Comparison of ENCODE assay signal across 21 cellular contexts in the genomic region with DNA sequence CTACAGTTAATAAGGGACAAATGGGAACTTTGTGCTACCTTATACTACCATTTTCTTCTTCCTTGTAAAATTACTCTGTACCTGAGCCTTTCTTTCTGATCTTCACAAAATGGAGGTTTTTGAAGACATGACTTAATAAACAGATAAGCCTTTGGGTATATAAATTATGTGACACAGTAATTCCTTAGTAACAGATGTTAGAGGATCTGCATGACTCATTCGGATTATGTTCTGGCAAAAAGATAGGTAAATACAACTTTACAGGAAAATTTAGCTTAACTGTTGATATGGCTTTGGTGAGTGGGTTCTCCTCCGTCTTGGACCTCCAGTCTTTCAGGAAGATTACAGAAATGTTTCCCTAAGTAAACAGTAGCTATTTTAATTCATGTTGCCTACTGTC.
DNase-seq lines count a peak whose midpoint lies in the region; ATAC-seq, FAIRE-seq and TF ChIP-seq lines count a peak whose summit lies in the region.
"Had no signal": no experiment of that assay in that cellular context is flagged by ENCODE, and none has a peak within 500 bp of the region (broad histone marks: within the 10 kb centered on the region; RNA-seq: fewer than 3 reads in every experiment).

No MANE protein-coding gene starts in this region.

- intact Hi-C loops in activated naive CD4-positive, alpha-beta T cell treated with anti-CD3 and anti-CD28 coated beads for 36 hours (cut with micrococcal nuclease) = no loop called here
- intact Hi-C loops in GM12878 (cut with micrococcal nuclease; ENCODE audit: unreplicated experiment) (no loop called here), HepG2 (cut with micrococcal nuclease; ENCODE audit: unreplicated experiment) (no loop called here), lower lobe of right lung (cut with DNase I) (no loop called here)

- H3K79me2 ChIP-seq in GM12878 (ENCODE audit: control insufficient read depth, insufficient read depth, low read length) (no peaks in the 10 kb centered on the region; the same call in 1 of the 2 replicates), fibroblast of lung (ENCODE audit: control insufficient read depth, insufficient read depth, low read length) (peaks cover 7% of the 10 kb centered on the region), smooth muscle cell (ENCODE audit: low read depth) (no peaks in the 10 kb centered on the region), HepG2 (ENCODE audit: insufficient read depth, low read length) (no peaks in the 10 kb centered on the region)

- H3K4me3 ChIP-seq in GM12878 = no peak overlapping the region
- no peak overlapping the region for H3K4me3 ChIP-seq in fibroblast of lung (replicated peaks in 1 of 4; ENCODE audit: control extremely low read depth in 1 of 4, insufficient read depth in 1 of 4, low read depth in 3 of 4, low read length in 4 of 4)
- H3K4me3 ChIP-seq in smooth muscle cell = no peak overlapping the region
- H3K4me3 ChIP-seq in HepG2 (replicated peaks in 1 of 3; ENCODE audit: insufficient read depth in 1 of 3, low read depth in 2 of 3, low read length in 3 of 3) = no peak overlapping the region
- no peak overlapping the region for H3K4me3 ChIP-seq in lower lobe of right lung
- H3K4me3 ChIP-seq: GM23338, left lung had no signal

- peak overlapping the region; percentile 35 for H3K27ac Mint-ChIP-seq in activated naive CD4-positive, alpha-beta T cell treated with anti-CD3 and anti-CD28 coated beads, Interleukin-2, amount 50 U/mL, for 24 hours
- no peak overlapping the region for H3K27ac Mint-ChIP-seq in activated naive CD4-positive, alpha-beta T cell treated with anti-CD3 and anti-CD28 coated beads for 36 hours
- H3K27ac Mint-ChIP-seq: activated CD8-positive, alpha-beta T cell treated with anti-CD3 and anti-CD28 coated beads for 36 hours; activated naive CD4-positive, alpha-beta T cell treated with anti-CD3 and anti-CD28 coated beads, Interleukin-2, amount 50 U/mL, for 72 hours; GM23338; T-helper 1 cell treated with Interleukin-12 subunit alpha and Interleukin-12 subunit beta and Interleukin-4 antibody, amounts not matched to agents 30 μg/mL and 1 μg/mL, for 36 hours; type B pancreatic cell had no signal

- no peaks in the 10 kb centered on the region for H3K9me3 Mint-ChIP-seq in activated naive CD4-positive, alpha-beta T cell treated with anti-CD3 and anti-CD28 coated beads, Interleukin-2, amount 50 U/mL, for 24 hours
- H3K9me3 Mint-ChIP-seq in activated naive CD4-positive, alpha-beta T cell treated with anti-CD3 and anti-CD28 coated beads for 36 hours = no peaks in the 10 kb centered on the region
- H3K9me3 Mint-ChIP-seq: activated CD8-positive, alpha-beta T cell treated with anti-CD3 and anti-CD28 coated beads for 36 hours; activated naive CD4-positive, alpha-beta T cell treated with anti-CD3 and anti-CD28 coated beads, Interleukin-2, amount 50 U/mL, for 72 hours; activated T-cell treated with anti-CD3 and anti-CD28 coated beads, Interleukin-2, amount 50 U/mL, for 4 hours; GM23338; T-helper 1 cell treated with Interleukin-12 subunit alpha and Interleukin-12 subunit beta and Interleukin-4 antibody, amounts not matched to agents 30 μg/mL and 1 μg/mL, for 36 hours; type B pancreatic cell had no signal

- no peaks in the 10 kb centered on the region for H3K27me3 Mint-ChIP-seq in activated naive CD4-positive, alpha-beta T cell treated with anti-CD3 and anti-CD28 coated beads, Interleukin-2, amount 50 U/mL, for 24 hours
- no peaks in the 10 kb centered on the region for H3K27me3 Mint-ChIP-seq in activated naive CD4-positive, alpha-beta T cell treated with anti-CD3 and anti-CD28 coated beads for 36 hours (ENCODE audit: low read depth)
- H3K27me3 Mint-ChIP-seq: activated CD8-positive, alpha-beta T cell treated with anti-CD3 and anti-CD28 coated beads for 36 hours; type B pancreatic cell had no signal

- H4K20me1 ChIP-seq in GM12878 (ENCODE audit: control insufficient read depth, insufficient read depth) (no peaks in the 10 kb centered on the region), fibroblast of lung (ENCODE audit: control insufficient read depth, extremely low read depth, insufficient read depth, low read length) (no peaks in the 10 kb centered on the region), smooth muscle cell (ENCODE audit: low read depth) (no peaks in the 10 kb centered on the region), HepG2 (ENCODE audit: insufficient read depth, low read length) (no peaks in the 10 kb centered on the region)

- H3K4me1 ChIP-seq in GM12878 (ENCODE audit: control insufficient read depth, insufficient read depth, low read length) (peaks cover 4% of the 10 kb centered on the region; the same call in 1 of the 2 replicates), fibroblast of lung (ENCODE audit: control insufficient read depth, extremely low read depth, insufficient read depth, low read length) (no peaks in the 10 kb centered on the region), smooth muscle cell (ENCODE audit: low read depth) (no peaks in the 10 kb centered on the region), HepG2 (ENCODE audit: insufficient read depth, low read length) (no peaks in the 10 kb centered on the region), lower lobe of right lung (peaks cover under 1% of the 10 kb centered on the region)

- ATAC-seq in GM12878 (no peak), HepG2 (no peak), lower lobe of right lung (no peak)
- ATAC-seq: activated CD8-positive, alpha-beta T cell treated with anti-CD3 and anti-CD28 coated beads for 36 hours; activated naive CD4-positive, alpha-beta T cell treated with anti-CD3 and anti-CD28 coated beads, Interleukin-2, amount 50 U/mL, for 72 hours; activated T-cell treated with anti-CD3 and anti-CD28 coated beads, Interleukin-2, amount 50 U/mL, for 4 hours; GM23338; left lung had no signal

- H2AFZ ChIP-seq in GM12878 (ENCODE audit: control insufficient read depth, low read depth, low read length) (no peak overlapping the region), fibroblast of lung (ENCODE audit: low read length) (no peak overlapping the region), smooth muscle cell (ENCODE audit: low read depth) (no peak overlapping the region), HepG2 (ENCODE audit: low read length) (no peak overlapping the region)
- H2AFZ ChIP-seq: GM23338 had no signal

- POLR2A ChIA-PET in GM12878 (lab: Charles Lee) (no interaction called here), HepG2 (lab: Yijun Ruan, JAX) (no interaction called here)

- SMC1A ChIA-PET in GM12878 (lab: Charles Lee; ENCODE audit: uncharacterized antibody, unreplicated experiment) = interaction anchor here (0.7 to 0.9 kb wide), 2 partner anchors 15 to 134 kb away, joined by 3 read pairs; no protein-coding TSS in a partner anchor

- in situ Hi-C loops in GM12878 (cut with MboI) = no loop called here
- in situ Hi-C loops in HepG2 (cut with HindIII; ENCODE audit: extremely low pct_ligation_motif_present, low pct_unique_long_range_greater_than_20kb) = no loop called here

- BruUV-seq in GM12878 (replicated peaks; lab: Mats Ljungman, UMichigan) (no TSS peak), HepG2 (replicated peaks; lab: Mats Ljungman, UMichigan) (no TSS peak)

- RAD21 ChIA-PET in GM12878 (lab: Charles Lee; ENCODE audit: unreplicated experiment) = no interaction called here

- TF ChIP-seq RAD21 in GM12878 (IDR thresholded peaks at IDR 0.05; ENCODE audit: insufficient read depth, low read depth, low read length) = no peak
- no peak for TF ChIP-seq RAD21 in HepG2 (CRISPR knock-in tag; IDR thresholded peaks at IDR 0.05)

- no peaks in the 10 kb centered on the region for H3K36me3 ChIP-seq in GM12878 (ENCODE audit: control insufficient read depth in 2 of 2, insufficient read depth in 2 of 2, low read length in 1 of 2)
- no peaks in the 10 kb centered on the region for H3K36me3 ChIP-seq in fibroblast of lung (ENCODE audit: control insufficient read depth, insufficient read depth, low read length)
- no peaks in the 10 kb centered on the region for H3K36me3 ChIP-seq in smooth muscle cell (ENCODE audit: low read depth)
- H3K36me3 ChIP-seq in HepG2 (replicated peaks in 1 of 2; ENCODE audit: control insufficient read depth in 1 of 2, insufficient read depth in 2 of 2, low read length in 2 of 2) = no peaks in the 10 kb centered on the region
- H3K36me3 ChIP-seq in lower lobe of right lung = no peaks in the 10 kb centered on the region

- peaks cover 10% of the 10 kb centered on the region for H3K36me3 Mint-ChIP-seq in activated naive CD4-positive, alpha-beta T cell treated with anti-CD3 and anti-CD28 coated beads, Interleukin-2, amount 50 U/mL, for 24 hours
- peaks cover 7% of the 10 kb centered on the region for H3K36me3 Mint-ChIP-seq in activated naive CD4-positive, alpha-beta T cell treated with anti-CD3 and anti-CD28 coated beads for 36 hours (ENCODE audit: low read depth)
- H3K36me3 Mint-ChIP-seq: activated naive CD4-positive, alpha-beta T cell treated with anti-CD3 and anti-CD28 coated beads, Interleukin-2, amount 50 U/mL, for 72 hours had no signal

- peaks cover 13% of the 10 kb centered on the region for H3K4me1 Mint-ChIP-seq in activated naive CD4-positive, alpha-beta T cell treated with anti-CD3 and anti-CD28 coated beads, Interleukin-2, amount 50 U/mL, for 24 hours
- H3K4me1 Mint-ChIP-seq in activated naive CD4-positive, alpha-beta T cell treated with anti-CD3 and anti-CD28 coated beads for 36 hours (ENCODE audit: low read depth) = peaks cover 2% of the 10 kb centered on the region

- H3K9me3 ChIP-seq in GM12878 (replicated peaks; ENCODE audit: control insufficient read depth, insufficient read depth, low read length) (no peaks in the 10 kb centered on the region; the same call in 2 of the 3 replicates), fibroblast of lung (ENCODE audit: control insufficient read depth, insufficient read depth, low read depth, low read length) (no peaks in the 10 kb centered on the region), smooth muscle cell (replicated peaks; ENCODE audit: low read depth) (no peaks in the 10 kb centered on the region), HepG2 (ENCODE audit: low read length) (no peaks in the 10 kb centered on the region), lower lobe of right lung (no peaks in the 10 kb centered on the region)
- H3K9me3 ChIP-seq: left lung had no signal

- CTCF ChIA-PET in activated naive CD4-positive, alpha-beta T cell treated with anti-CD3 and anti-CD28 coated beads for 36 hours (lab: Charles Lee) = no interaction called here
- CTCF ChIA-PET in GM12878 (lab: Yijun Ruan, JAX) = interaction anchor here (1.0 kb wide), 1 partner anchor 10 kb away, joined by 3 read pairs; no protein-coding TSS in a partner anchor
- CTCF ChIA-PET in HepG2 (lab: Yijun Ruan, JAX; ENCODE audit: low intra/inter-chr PET ratio, low total read pairs) = no interaction called here

- no peaks in the 10 kb centered on the region for H3K27me3 ChIP-seq in GM12878 (replicated peaks in 1 of 2; ENCODE audit: control insufficient read depth in 2 of 2, insufficient read depth in 2 of 2, low read length in 1 of 2)
- H3K27me3 ChIP-seq in fibroblast of lung (ENCODE audit: control insufficient read depth, insufficient read depth, low read length) = no peaks in the 10 kb centered on the region
- H3K27me3 ChIP-seq in smooth muscle cell (ENCODE audit: low read depth) = no peaks in the 10 kb centered on the region
- H3K27me3 ChIP-seq in HepG2 (ENCODE audit: control insufficient read depth in 1 of 2, insufficient read depth in 2 of 2, low read length in 2 of 2) = no peaks in the 10 kb centered on the region
- H3K27me3 ChIP-seq in lower lobe of right lung (ENCODE audit: low read depth) = no peaks in the 10 kb centered on the region
- H3K27me3 ChIP-seq: left lung had no signal

- 98% methylated on average over 2 of the region's 2 CpGs for WGBS in GM12878 (ENCODE audit: insufficient coverage, insufficient replicate concordance, low lambda C conversion rate, missing lambda C conversion rate)
- 55% methylated on average over 2 of the region's 2 CpGs for WGBS in smooth muscle cell (ENCODE audit: low lambda C conversion rate)
- 86% methylated on average over 2 of the region's 2 CpGs for WGBS in HepG2 (ENCODE audit: low lambda C conversion rate)

- DNase-seq in activated naive CD4-positive, alpha-beta T cell treated with anti-CD3 and anti-CD28 coated beads for 36 hours = no peak
- DNase-seq in GM12878 (ENCODE audit: low read depth, low spot score) (no peak), fibroblast of lung (ENCODE audit: low read depth in 2 of 2) (peak; percentile 29 to 63), smooth muscle cell (lab: John Stamatoyannopoulos, UW; ENCODE audit: unreplicated experiment) (no peak), HepG2 (ENCODE audit: low spot score) (no peak), lower lobe of right lung (no peak), T-helper 1 cell (no peak)
- DNase-seq: activated CD8-positive, alpha-beta T cell treated with anti-CD3 and anti-CD28 coated beads for 36 hours; activated T-cell treated with anti-CD3 and anti-CD28 coated beads, Interleukin-2, amount 50 U/mL, for 4 hours; effector memory CD4-positive, alpha-beta T cell; left lung; NCI-H187 treated with DMSO at 0.1 percent for 48 hours; NCI-H446; SHP77; stimulated activated naive CD4-positive, alpha-beta T cell had no signal

- TF ChIP-seq POLR2A in GM12878 (IDR thresholded peaks at IDR 0.05; ENCODE audit: low read depth, low read length) (no peak), HepG2 (IDR thresholded peaks at IDR 0.05; ENCODE audit: insufficient read depth in 1 of 2, low read depth in 2 of 2, low read length in 2 of 2) (no peak)

- FAIRE-seq in GM12878 (lab: Jason Lieb, UNC) (peak; percentile 52), HepG2 (lab: Jason Lieb, UNC) (no peak)
- FAIRE-seq: A204.1 had no signal

- H3K4me2 ChIP-seq in GM12878 (ENCODE audit: control insufficient read depth, insufficient read depth) (no peak overlapping the region), fibroblast of lung (ENCODE audit: extremely low read depth, insufficient read depth, low read length) (peak overlapping the region; percentile 32), smooth muscle cell (no peak overlapping the region), HepG2 (ENCODE audit: low read depth, low read length) (no peak overlapping the region)
- H3K4me2 ChIP-seq: GM23338 had no signal

- no peak for TF ChIP-seq CTCF in GM12878 (IDR thresholded peaks at IDR 0.05 in 2 of 3, conservative IDR thresholded peaks at IDR 0.05 in 1 of 3; ENCODE audit: control insufficient read depth in 2 of 3, extremely low read depth in 1 of 3, insufficient read depth in 1 of 3, low read depth in 3 of 3, low read length in 3 of 3)
- TF ChIP-seq CTCF in fibroblast of lung (conservative IDR thresholded peaks at IDR 0.05 in 1 of 2, IDR thresholded peaks at IDR 0.05 in 1 of 2; ENCODE audit: low read depth in 1 of 2, low read length in 2 of 2) = no peak
- no peak for TF ChIP-seq CTCF in smooth muscle cell (IDR thresholded peaks at IDR 0.05; ENCODE audit: borderline replicate concordance, insufficient read depth, poor library complexity, severe bottlenecking)
- no peak for TF ChIP-seq CTCF in HepG2 (CRISPR knock-in tag; IDR thresholded peaks at IDR 0.05)
- TF ChIP-seq CTCF in lower lobe of right lung (IDR thresholded peaks at IDR 0.05) = no peak

- no peak overlapping the region for H3K27ac ChIP-seq in GM12878 (ENCODE audit: control insufficient read depth, insufficient read depth)
- no peak overlapping the region for H3K27ac ChIP-seq in fibroblast of lung (ENCODE audit: insufficient read depth, low read length)
- peak overlapping the region; percentile 35 for H3K27ac ChIP-seq in smooth muscle cell (ENCODE audit: low read depth)
- H3K27ac ChIP-seq in HepG2 (ENCODE audit: extremely low read length, insufficient read depth, low read length) = no peak overlapping the region
- H3K27ac ChIP-seq in lower lobe of right lung = no peak overlapping the region
- H3K27ac ChIP-seq: left lung had no signal

- no peak overlapping the region for H3K9ac ChIP-seq in GM12878 (ENCODE audit: control insufficient read depth, insufficient read depth, low read length)
- no peak overlapping the region for H3K9ac ChIP-seq in fibroblast of lung (ENCODE audit: insufficient read depth, low read length)
- H3K9ac ChIP-seq in smooth muscle cell (ENCODE audit: low read depth) = no peak overlapping the region
- no peak overlapping the region for H3K9ac ChIP-seq in HepG2 (ENCODE audit: insufficient read depth, low read depth, low read length)

- TF ChIP-seq EP300 in GM12878 (IDR thresholded peaks at IDR 0.05; ENCODE audit: borderline replicate concordance in 1 of 2, control insufficient read depth in 1 of 2, low read depth in 2 of 2, low read length in 2 of 2) = no peak
- TF ChIP-seq EP300 in HepG2 (IDR thresholded peaks at IDR 0.05; ENCODE audit: low read depth in 2 of 2, low read length in 2 of 2) = no peak
- no peak for TF ChIP-seq EP300 in HepG2 (CRISPR knock-in tag; IDR thresholded peaks at IDR 0.05; ENCODE audit: borderline replicate concordance)

- no peak overlapping the region for H3K4me3 Mint-ChIP-seq in activated naive CD4-positive, alpha-beta T cell treated with anti-CD3 and anti-CD28 coated beads, Interleukin-2, amount 50 U/mL, for 24 hours
- H3K4me3 Mint-ChIP-seq in activated naive CD4-positive, alpha-beta T cell treated with anti-CD3 and anti-CD28 coated beads for 36 hours = no peak overlapping the region
- H3K4me3 Mint-ChIP-seq: activated CD8-positive, alpha-beta T cell treated with anti-CD3 and anti-CD28 coated beads for 36 hours; activated T-cell treated with anti-CD3 and anti-CD28 coated beads, Interleukin-2, amount 50 U/mL, for 4 hours; GM23338; T-helper 1 cell treated with Interleukin-12 subunit alpha and Interleukin-12 subunit beta and Interleukin-4 antibody, amounts not matched to agents 30 μg/mL and 1 μg/mL, for 36 hours; type B pancreatic cell had no signal

- H3F3A ChIP-seq in smooth muscle cell (ENCODE audit: low read depth) = no peaks in the 10 kb centered on the region

Comparison
In these comparisons a context has a peak if more than half of its experiments do, and no peak if none do; other contexts are left out.
1. DNase-seq: peak in fibroblast of lung (2 of 2); none in activated naive CD4-positive, alpha-beta T cell treated with anti-CD3 and anti-CD28 coated beads for 36 hours (single experiment), GM12878 (single experiment), smooth muscle cell (single experiment), HepG2 (single experiment), lower lobe of right lung (single experiment) and T-helper 1 cell (0 of 5).